In the genomic region with DNA sequence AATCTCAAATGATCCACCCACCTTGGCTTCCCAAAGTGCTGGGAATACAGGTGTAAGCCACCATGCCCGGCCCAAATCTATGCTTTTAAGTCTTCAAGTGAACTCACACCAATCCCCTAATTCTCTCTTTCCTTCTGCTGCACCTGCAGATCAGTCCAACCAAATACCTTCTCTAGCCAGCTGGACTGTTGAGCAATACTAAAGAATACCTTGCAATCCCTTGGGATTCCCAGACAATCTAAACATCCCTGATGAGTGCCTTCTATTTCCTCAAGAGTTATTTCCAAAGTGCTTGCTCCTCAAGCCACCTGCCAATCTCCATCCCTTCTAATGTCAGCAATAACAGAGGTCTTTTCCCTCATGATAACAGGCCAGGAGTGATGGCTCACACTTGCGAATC, we compare ENCODE assay signal across 1 cellular context.
TF ChIP-seq lines count a peak whose summit lies in the region.

No MANE protein-coding gene starts in this region.

TF ChIP-seq in HepG2, 621 proteins besides CTCF, POLR2A, EP300 and RAD21 (continued from another document):
- peak; percentile 70 for TF ChIP-seq CEBPB (IDR thresholded peaks at IDR 0.05; ENCODE audit: borderline replicate concordance, low read depth, low read length)
